Comparison of ENCODE assay signal across 16 cellular contexts in the genomic region with DNA sequence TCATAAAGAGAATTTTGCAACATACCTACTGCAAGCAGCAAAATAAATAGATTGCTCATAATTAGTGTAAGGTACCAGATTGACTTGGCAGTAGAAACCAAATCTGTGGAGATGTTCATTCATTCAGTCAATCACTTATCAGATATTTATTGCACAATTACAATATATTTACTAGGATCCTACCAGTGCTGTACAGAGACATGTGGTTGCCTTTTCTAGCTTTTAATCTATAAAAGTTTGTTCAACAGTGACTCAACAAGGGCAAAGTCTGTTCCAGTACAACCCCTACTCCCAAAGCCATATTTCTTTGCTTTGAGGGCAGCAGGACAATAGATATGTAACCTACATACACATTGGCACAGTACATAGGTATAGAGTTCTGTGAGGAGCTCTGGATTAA. TPM values are rescaled to one million over a fixed set of nuclear protein-coding genes. Genes with fewer than 3 reads are reported as not detected.
A peak's percentile ranks its signal among the peaks of the same experiment; 100 is the strongest.
DNase-seq lines count a peak whose midpoint lies in the region; ATAC-seq and TF ChIP-seq lines count a peak whose summit lies in the region.
"Had no signal": no experiment of that assay in that cellular context is flagged by ENCODE, and none has a peak within 500 bp of the region (broad histone marks: within the 10 kb centered on the region; RNA-seq: fewer than 3 reads in every experiment).

No MANE protein-coding gene starts in this region.

- no peak for ATAC-seq in CD4-positive, alpha-beta T cell (ENCODE audit: poor library complexity)
- no peak for ATAC-seq in central memory CD8-positive, alpha-beta T cell (replicated peaks; ENCODE audit: extremely low read depth, poor library complexity, severe bottlenecking)
- no peak for ATAC-seq in naive thymus-derived CD8-positive, alpha-beta T cell
- no peak for ATAC-seq in HG03039 (IDR thresholded peaks at IDR 0.05; ENCODE audit: unreplicated experiment)

- H3K4me1 Mint-ChIP-seq in CD4-positive, alpha-beta T cell (ENCODE audit: low read depth), result peaks cover 5% of the 10 kb centered on the region
- H3K4me1 Mint-ChIP-seq in central memory CD8-positive, alpha-beta T cell, result no peaks in the 10 kb centered on the region
- peaks cover 5 to 25% (median 17%) of the 10 kb centered on the region in 4 donors for H3K4me1 Mint-ChIP-seq in naive thymus-derived CD8-positive, alpha-beta T cell
- no peaks in the 10 kb centered on the region for H3K4me1 Mint-ChIP-seq in type B pancreatic cell (ENCODE audit: unreplicated experiment)

- no peaks in the 10 kb centered on the region for H3K36me3 ChIP-seq in colonic mucosa

- no peak overlapping the region for H3K9ac ChIP-seq in colonic mucosa (ENCODE audit: low read depth in 2 of 2, low read length in 2 of 2)

- H3K9me3 Mint-ChIP-seq in CD4-positive, alpha-beta T cell, result no peaks in the 10 kb centered on the region
- H3K9me3 Mint-ChIP-seq in central memory CD8-positive, alpha-beta T cell, result no peaks in the 10 kb centered on the region
- no peaks in the 10 kb centered on the region for H3K9me3 Mint-ChIP-seq in naive thymus-derived CD8-positive, alpha-beta T cell
- no peaks in the 10 kb centered on the region for H3K9me3 Mint-ChIP-seq in type B pancreatic cell

- no peaks in the 10 kb centered on the region for H3K27me3 ChIP-seq in CD4-positive, alpha-beta T cell (ENCODE audit: control insufficient read depth, insufficient read depth, low read length)
- no peaks in the 10 kb centered on the region for H3K27me3 ChIP-seq in colonic mucosa

- H3K4me3 ChIP-seq in colonic mucosa, result no peak overlapping the region

- H3K4me3 Mint-ChIP-seq in CD4-positive, alpha-beta T cell, result no peak overlapping the region
- H3K4me3 Mint-ChIP-seq in central memory CD8-positive, alpha-beta T cell, result no peak overlapping the region
- no peak overlapping the region for H3K4me3 Mint-ChIP-seq in naive thymus-derived CD8-positive, alpha-beta T cell
- H3K4me3 Mint-ChIP-seq in type B pancreatic cell, result no peak overlapping the region

- no peak for DNase-seq in CD4-positive, alpha-beta T cell
- DNase-seq in HT-29 (ENCODE audit: low spot score), result peak; percentile 34
- no peak for DNase-seq in central memory CD8-positive, alpha-beta T cell (ENCODE audit: low spot score in 2 of 2)
- no peak for DNase-seq in naive thymus-derived CD8-positive, alpha-beta T cell
- no peak for DNase-seq in type B pancreatic cell (ENCODE audit: extremely low spot score, unreplicated experiment)
- no peak for DNase-seq in colonic mucosa
- DNase-seq: DND-41, Karpas-422, NCI-H1105 treated with DMSO at 0.1 percent for 48 hours, NCI-H1930, NCI-H2171, NCI-H446, NCI-H69, SIG-M5 had no signal

- H3K27me3 Mint-ChIP-seq in CD4-positive, alpha-beta T cell, result no peaks in the 10 kb centered on the region
- H3K27me3 Mint-ChIP-seq in central memory CD8-positive, alpha-beta T cell, result no peaks in the 10 kb centered on the region
- H3K27me3 Mint-ChIP-seq in naive thymus-derived CD8-positive, alpha-beta T cell, result no peaks in the 10 kb centered on the region
- H3K27me3 Mint-ChIP-seq in type B pancreatic cell, result no peaks in the 10 kb centered on the region

- no peaks in the 10 kb centered on the region for H3K9me3 ChIP-seq in CD4-positive, alpha-beta T cell (ENCODE audit: control insufficient read depth, low read length)
- H3K9me3 ChIP-seq in colonic mucosa, result no peaks in the 10 kb centered on the region

- TF ChIP-seq CTCF in CD4-positive, alpha-beta T cell (IDR thresholded peaks at IDR 0.05), result no peak
- no peak for TF ChIP-seq CTCF in type B pancreatic cell (conservative IDR thresholded peaks at IDR 0.05)
- TF ChIP-seq CTCF in colonic mucosa (IDR thresholded peaks at IDR 0.05), result no peak

- H3K27ac ChIP-seq in CD4-positive, alpha-beta T cell (ENCODE audit: low read depth, low read length), result no peak overlapping the region
- H3K27ac ChIP-seq in colonic mucosa, result no peak overlapping the region

- CTCF ChIA-PET in CD4-positive, alpha-beta T cell (lab: Charles Lee), result interaction anchor here (0.7 kb wide), 1 partner anchor 25 kb away, joined by 3 read pairs; no protein-coding TSS in a partner anchor

- no peaks in the 10 kb centered on the region for H3K4me1 ChIP-seq in colonic mucosa

- intact Hi-C loops in CD4-positive, alpha-beta T cell (cut with DNase I, micrococcal nuclease), result no loop called here
- intact Hi-C loops in colonic mucosa (cut with DNase I), result no loop called here

- POLR2A ChIA-PET in CD4-positive, alpha-beta T cell (lab: Charles Lee), result interaction anchor here (1.1 kb wide), 1 partner anchor 28 kb away, joined by 4 read pairs; no protein-coding TSS in a partner anchor
- POLR2A ChIA-PET in naive thymus-derived CD8-positive, alpha-beta T cell (lab: Charles Lee), result interaction anchor here (1.1 to 1.7 kb wide), 2 partner anchors 27 to 49 kb away, joined by 3 to 5 read pairs; partner anchors contain the start of gene ABCD2

- peaks cover 23% of the 10 kb centered on the region for H3K36me3 Mint-ChIP-seq in CD4-positive, alpha-beta T cell (ENCODE audit: low read depth)
- peaks cover 7% of the 10 kb centered on the region for H3K36me3 Mint-ChIP-seq in central memory CD8-positive, alpha-beta T cell (ENCODE audit: insufficient read depth)
- H3K36me3 Mint-ChIP-seq in naive thymus-derived CD8-positive, alpha-beta T cell, result peaks cover 8 to 45% (median 24%) of the 10 kb centered on the region in 3 donors
- no peaks in the 10 kb centered on the region for H3K36me3 Mint-ChIP-seq in type B pancreatic cell

- peak overlapping the region; percentile 47 for H3K27ac Mint-ChIP-seq in CD4-positive, alpha-beta T cell
- peak overlapping the region; percentile 25 for H3K27ac Mint-ChIP-seq in central memory CD8-positive, alpha-beta T cell (ENCODE audit: low read depth)
- peak overlapping the region in 7 of 10 donors; percentile 17 to 83 (median 55) for H3K27ac Mint-ChIP-seq in naive thymus-derived CD8-positive, alpha-beta T cell
- H3K27ac Mint-ChIP-seq in type B pancreatic cell, result no peak overlapping the region

RNA-seq across cellular contexts. Expression of gene ABCD2, which starts 27.3 kb away (rescaled TPM):
- total RNA-seq in CD4-positive, alpha-beta T cell, result 1 to 10 TPM; 1.6 to 2.2 TPM
- not detected in 2 replicates for total RNA-seq in HT-29 (2014; rRNA removed; shearing (Covaris generic))
- total RNA-seq in naive thymus-derived CD8-positive, alpha-beta T cell, result 10 to 100 TPM; 22.9 to 23.3 TPM
- polyA plus RNA-seq in naive thymus-derived CD8-positive, alpha-beta T cell, result 10 to 100 TPM; 12.1 to 14.0 (median 12.7) TPM
- total RNA-seq in type B pancreatic cell (ENCODE audit: low replicate concordance) (0.12 and 0.34 TPM in 2 replicates), colonic mucosa (under 1 TPM; 0.17 to 0.19 TPM)
- total RNA-seq: H1 had no signal
- polyA plus RNA-seq: H1 had no signal

Comparison
In these comparisons a context has a peak if more than half of its experiments do, and no peak if none do; other contexts are left out.
1. RNA of gene ABCD2, which starts 27.3 kb away (total RNA-seq): 22.9 to 23.3 TPM in naive thymus-derived CD8-positive, alpha-beta T cell; 1.6 to 2.2 TPM in CD4-positive, alpha-beta T cell, 0.12 to 0.34 TPM in type B pancreatic cell, 0.17 to 0.19 TPM in colonic mucosa and not detected in HT-29; every median in the first group is over 4 times any median in the second.